21 cellular contexts compared by ENCODE assay signal in genomic region chr16:75578212-75578611, GRCh38. TPM values are rescaled to one million over a fixed set of nuclear protein-coding genes. Genes with fewer than 3 reads are reported as not detected.
DNase-seq lines count a peak whose midpoint lies in the region; ATAC-seq lines count a peak whose summit lies in the region.
"Had no signal": no experiment of that assay in that cellular context is flagged by ENCODE, and none has a peak within 500 bp of the region (broad histone marks: within the 10 kb centered on the region; RNA-seq: fewer than 3 reads in every experiment).

No MANE protein-coding gene starts in this region.

- POLR2A ChIA-PET in CD8-positive, alpha-beta memory T cell (lab: Charles Lee) = no interaction called here

- ATAC-seq in T-helper 17 cell (no peak), HG03565 (IDR thresholded peaks at IDR 0.05; ENCODE audit: unreplicated experiment) (no peak), HG02642 (IDR thresholded peaks at IDR 0.05; ENCODE audit: poor library complexity, unreplicated experiment) (no peak)
- ATAC-seq in central memory CD8-positive, alpha-beta T cell (replicated peaks; ENCODE audit: extremely low read depth, poor library complexity, severe bottlenecking) = no peak
- ATAC-seq: HCT116 had no signal

- H3K4me1 ChIP-seq in CD8-positive, alpha-beta memory T cell (ENCODE audit: insufficient read depth, low read length) = no peaks in the 10 kb centered on the region
- H3K4me1 ChIP-seq: BE2C, Caco-2 had no signal

- peaks cover 18% of the 10 kb centered on the region for H3K4me1 Mint-ChIP-seq in activated naive CD4-positive, alpha-beta T cell treated with anti-CD3 and anti-CD28 coated beads for 36 hours (ENCODE audit: low read depth)
- H3K4me1 Mint-ChIP-seq in CD8-positive, alpha-beta memory T cell = peaks cover 31 to 51% (median 45%) of the 10 kb centered on the region in 3 donors
- H3K4me1 Mint-ChIP-seq in T-helper 17 cell = peaks cover 7% of the 10 kb centered on the region
- peaks cover 29% of the 10 kb centered on the region for H3K4me1 Mint-ChIP-seq in central memory CD8-positive, alpha-beta T cell

- no peaks in the 10 kb centered on the region for H3K9me3 Mint-ChIP-seq in activated naive CD4-positive, alpha-beta T cell treated with anti-CD3 and anti-CD28 coated beads for 36 hours
- no peaks in the 10 kb centered on the region for H3K9me3 Mint-ChIP-seq in CD8-positive, alpha-beta memory T cell
- no peaks in the 10 kb centered on the region for H3K9me3 Mint-ChIP-seq in central memory CD8-positive, alpha-beta T cell
- H3K9me3 Mint-ChIP-seq: CD4-positive, CD25-positive, alpha-beta regulatory T cell; HFFc6 had no signal

- H3K36me3 ChIP-seq in CD8-positive, alpha-beta memory T cell (ENCODE audit: insufficient read depth, low read length) = peaks cover 44% of the 10 kb centered on the region

- H3K9me3 ChIP-seq in CD8-positive, alpha-beta memory T cell (ENCODE audit: low read length) = no peaks in the 10 kb centered on the region
- no peaks in the 10 kb centered on the region for H3K9me3 ChIP-seq in T-helper 17 cell (ENCODE audit: control insufficient read depth, low read length, poor library complexity, severe bottlenecking)
- H3K9me3 ChIP-seq: BE2C, Caco-2 had no signal

- H3K27me3 ChIP-seq in CD8-positive, alpha-beta memory T cell (ENCODE audit: insufficient read depth, low read length, poor library complexity, severe bottlenecking) = no peaks in the 10 kb centered on the region
- H3K27me3 ChIP-seq: BE2C had no signal

- no peaks in the 10 kb centered on the region for H3K27me3 Mint-ChIP-seq in activated naive CD4-positive, alpha-beta T cell treated with anti-CD3 and anti-CD28 coated beads for 36 hours (ENCODE audit: low read depth)
- no peaks in the 10 kb centered on the region for H3K27me3 Mint-ChIP-seq in CD8-positive, alpha-beta memory T cell
- H3K27me3 Mint-ChIP-seq in T-helper 17 cell = no peaks in the 10 kb centered on the region
- H3K27me3 Mint-ChIP-seq in central memory CD8-positive, alpha-beta T cell = no peaks in the 10 kb centered on the region
- H3K27me3 Mint-ChIP-seq: CD4-positive, CD25-positive, alpha-beta regulatory T cell had no signal

- CTCF ChIA-PET in activated naive CD4-positive, alpha-beta T cell treated with anti-CD3 and anti-CD28 coated beads for 36 hours (lab: Charles Lee) = no interaction called here
- CTCF ChIA-PET in CD8-positive, alpha-beta memory T cell (lab: Charles Lee) = interaction anchor here (0.5 to 2.1 kb wide), 4 partner anchors 37 to 107 kb away, joined by 3 to 5 read pairs (median 3); partner anchors contain the start of gene ADAT1

- H3K4me3 Mint-ChIP-seq in activated naive CD4-positive, alpha-beta T cell treated with anti-CD3 and anti-CD28 coated beads for 36 hours = no peak overlapping the region
- no peak overlapping the region for H3K4me3 Mint-ChIP-seq in CD8-positive, alpha-beta memory T cell
- H3K4me3 Mint-ChIP-seq in T-helper 17 cell = no peak overlapping the region
- H3K4me3 Mint-ChIP-seq in central memory CD8-positive, alpha-beta T cell = no peak overlapping the region
- H3K4me3 Mint-ChIP-seq: CD4-positive, CD25-positive, alpha-beta regulatory T cell; HFFc6 had no signal

- DNase-seq in activated naive CD4-positive, alpha-beta T cell treated with anti-CD3 and anti-CD28 coated beads for 36 hours = no peak
- DNase-seq in activated naive CD4-positive, alpha-beta T cell treated with anti-CD3 and anti-CD28 coated beads, Interleukin-2, amount 50 U/mL, for 16 hours = no peak
- DNase-seq in CD8-positive, alpha-beta memory T cell = no peak
- DNase-seq in T-helper 17 cell = no peak
- DNase-seq in central memory CD8-positive, alpha-beta T cell (ENCODE audit: low spot score in 2 of 2) = no peak
- no peak for DNase-seq in DMS 273 treated with DMSO at 0.1 percent for 48 hours (lab: John Stamatoyannopoulos, UW)
- DNase-seq: ACHN; BE2C; C1 segment of cervical spinal cord; Caco-2; CD4-positive, CD25-positive, alpha-beta regulatory T cell; DMS153; DMS79; GDM1; GOT3; H7; HFFc6 had no signal

- no peak overlapping the region for H3K4me3 ChIP-seq in CD8-positive, alpha-beta memory T cell (ENCODE audit: low read length)

- H3K27ac Mint-ChIP-seq in activated naive CD4-positive, alpha-beta T cell treated with anti-CD3 and anti-CD28 coated beads for 36 hours = peak overlapping the region; percentile 36
- H3K27ac Mint-ChIP-seq in CD8-positive, alpha-beta memory T cell = peak overlapping the region in 5 of 8 donors; percentile 23 to 77 (median 64)
- H3K27ac Mint-ChIP-seq in T-helper 17 cell = peak overlapping the region; percentile 74
- peak overlapping the region; percentile 74 for H3K27ac Mint-ChIP-seq in central memory CD8-positive, alpha-beta T cell (ENCODE audit: low read depth)
- H3K27ac Mint-ChIP-seq: HFFc6 had no signal

- peaks cover 9% of the 10 kb centered on the region for H3K36me3 Mint-ChIP-seq in activated naive CD4-positive, alpha-beta T cell treated with anti-CD3 and anti-CD28 coated beads for 36 hours (ENCODE audit: low read depth)
- H3K36me3 Mint-ChIP-seq in CD8-positive, alpha-beta memory T cell = peaks cover 0 to 71% (median 17%) of the 10 kb centered on the region in 3 donors
- no peaks in the 10 kb centered on the region for H3K36me3 Mint-ChIP-seq in T-helper 17 cell (ENCODE audit: low read depth)
- H3K36me3 Mint-ChIP-seq in central memory CD8-positive, alpha-beta T cell (ENCODE audit: insufficient read depth) = peaks cover 36% of the 10 kb centered on the region

- no peak overlapping the region for H3K27ac ChIP-seq in CD8-positive, alpha-beta memory T cell (ENCODE audit: low read depth, low read length)

- intact Hi-C loops in activated naive CD4-positive, alpha-beta T cell treated with anti-CD3 and anti-CD28 coated beads for 36 hours (cut with micrococcal nuclease) = no loop called here

RNA-seq across cellular contexts. Expression of gene GABARAPL2, which starts 12.0 kb away (rescaled TPM):
- total RNA-seq in activated naive CD4-positive, alpha-beta T cell treated with anti-CD3 and anti-CD28 coated beads for 36 hours = 10 to 100 TPM; 63.3 to 66.8 TPM
- total RNA-seq in CD8-positive, alpha-beta memory T cell = 10 to 100 TPM; 61.7 to 66.2 TPM
- 331 TPM for polyA plus RNA-seq in CD8-positive, alpha-beta memory T cell
- total RNA-seq in T-helper 17 cell = 10 to 100 TPM; 76.5 to 79.5 TPM

RNA-seq across cellular contexts. Expression of gene TMEM231, which starts 22.2 kb away (rescaled TPM):
- 1 to 10 TPM; 4.5 to 5.4 TPM for total RNA-seq in activated naive CD4-positive, alpha-beta T cell treated with anti-CD3 and anti-CD28 coated beads for 36 hours
- total RNA-seq in CD8-positive, alpha-beta memory T cell = 1 to 10 TPM; 5.3 to 5.4 TPM
- polyA plus RNA-seq in CD8-positive, alpha-beta memory T cell = 3.4 TPM
- total RNA-seq in T-helper 17 cell = 1 to 10 TPM; 5.3 to 7.5 TPM

RNA-seq across cellular contexts. Expression of gene CHST5, which starts 42.3 kb away (rescaled TPM):
- total RNA-seq in activated naive CD4-positive, alpha-beta T cell treated with anti-CD3 and anti-CD28 coated beads for 36 hours = under 1 TPM in 1 of 2 experiments, not detected in 1; 0.10 TPM
- not detected for total RNA-seq in CD8-positive, alpha-beta memory T cell
- not detected for polyA plus RNA-seq in CD8-positive, alpha-beta memory T cell
- under 1 TPM in 1 of 2 donors, not detected in 1; 0.16 TPM for total RNA-seq in T-helper 17 cell
- total RNA-seq: CD4-positive, CD25-positive, alpha-beta regulatory T cell; Daoy; HFFc6 had no signal
- polyA plus RNA-seq: CD4-positive, CD25-positive, alpha-beta regulatory T cell had no signal

RNA-seq across cellular contexts. Expression of gene ADAT1, which starts 44.9 kb away (rescaled TPM):
- 10 to 100 TPM; 45.3 to 47.5 TPM for total RNA-seq in activated naive CD4-positive, alpha-beta T cell treated with anti-CD3 and anti-CD28 coated beads for 36 hours
- 10 to 100 TPM; 57.9 to 59.8 TPM for total RNA-seq in CD8-positive, alpha-beta memory T cell
- 70.5 TPM for polyA plus RNA-seq in CD8-positive, alpha-beta memory T cell
- 10 to 100 TPM; 57.9 to 64.1 TPM for total RNA-seq in T-helper 17 cell
